In genomic region chr14:96204151-96205058, GRCh38 we compare ENCODE assay signal across 8 cellular contexts. TPM values are rescaled to one million over a fixed set of nuclear protein-coding genes. Genes with fewer than 3 reads are reported as not detected.
DNase-seq lines count a peak whose midpoint lies in the region; ATAC-seq and TF ChIP-seq lines count a peak whose summit lies in the region.

Gene BDKRB2, plus strand, starts transcription at chr14:96204839. Its CDS starts 32,269 bp downstream, at chr14:96237108.

- no peak for ATAC-seq in HG03460 (IDR thresholded peaks at IDR 0.05; ENCODE audit: unreplicated experiment)

- peak within 1 kb of the TSS; percentile 57 for H3K27ac Mint-ChIP-seq in chondrocyte (ENCODE audit: unreplicated experiment)

- H3K4me3 ChIP-seq in BLaER1 treated with 17β-estradiol and CSF1 and Interleukin-3, amounts not matched to agents 10 nM and 100 nM = peak within 1 kb of the TSS in 3 of 10 experiments; percentile 25 to 48 (median 39); a peak in 4 of 20 replicates

- H3K4me1 Mint-ChIP-seq in chondrocyte (ENCODE audit: low read depth) = peaks cover 14% of the 10 kb centered on the region

- H3K27me3 ChIP-seq in BLaER1 treated with 17β-estradiol and CSF1 and Interleukin-3, amounts not matched to agents 10 nM and 100 nM = no peaks in the 10 kb centered on the region; a peak in 1 of 22 replicates

- H3K36me3 Mint-ChIP-seq in chondrocyte (ENCODE audit: low read depth) = no peaks in the 10 kb centered on the region

- H4K20me1 ChIP-seq in BLaER1 treated with 17β-estradiol and CSF1 and Interleukin-3, amounts not matched to agents 10 nM and 100 nM = peaks cover 0 to 6% (median 0%) of the 10 kb centered on the region in 11 experiments; a peak in 1 of 22 replicates

- no peaks in the 10 kb centered on the region for H3K9me3 ChIP-seq in BLaER1 treated with 17β-estradiol and CSF1 and Interleukin-3, amounts not matched to agents 10 nM and 100 nM (replicated peaks in 1 of 11)

- peaks cover 16% of the 10 kb centered on the region for H3K27me3 Mint-ChIP-seq in chondrocyte (ENCODE audit: low read depth)

- peak within 1 kb of the TSS; percentile 72 to 93 (median 80) for H3K4me2 ChIP-seq in BLaER1 treated with 17β-estradiol and CSF1 and Interleukin-3, amounts not matched to agents 10 nM and 100 nM

- peak within 1 kb of the TSS in 5 of 11 experiments; percentile 5 to 39 (median 23); a peak in 8 of 22 replicates for H3K27ac ChIP-seq in BLaER1 treated with 17β-estradiol and CSF1 and Interleukin-3, amounts not matched to agents 10 nM and 100 nM

- peak within 1 kb of the TSS; percentile 70 for H3K4me3 Mint-ChIP-seq in chondrocyte (ENCODE audit: unreplicated experiment)

- DNase-seq in HS-5 (ENCODE audit: low read depth) (peak; percentile 19), NOMO-1 treated with dmso at 0.1 percent for 144 hours (lab: John Stamatoyannopoulos, UW; ENCODE audit: unreplicated experiment) (peak; percentile 53), chondrocyte (ENCODE audit: low spot score) (no peak), kidney glomerular epithelial cell (lab: John Stamatoyannopoulos, UW) (peak; percentile 79), GDM1 (lab: John Stamatoyannopoulos, UW) (no peak)
- DNase-seq in stimulated activated CD4-positive, alpha-beta T cell treated with anti-CD3 and anti-CD28 coated beads, Interleukin-15, amount 100 ng/mL, for 24 hours = peak; percentile 41

- TF ChIP-seq CTCF in chondrocyte (IDR thresholded peaks at IDR 0.05) = no peak

- no peaks in the 10 kb centered on the region for H3K36me3 ChIP-seq in BLaER1 treated with 17β-estradiol and CSF1 and Interleukin-3, amounts not matched to agents 10 nM and 100 nM

- peaks cover 23 to 30% (median 27%) of the 10 kb centered on the region in 10 experiments for H3K4me1 ChIP-seq in BLaER1 treated with 17β-estradiol and CSF1 and Interleukin-3, amounts not matched to agents 10 nM and 100 nM

- H3K9me3 Mint-ChIP-seq in chondrocyte (ENCODE audit: low read depth) = no peaks in the 10 kb centered on the region

- H3K9ac ChIP-seq in BLaER1 treated with 17β-estradiol and CSF1 and Interleukin-3, amounts not matched to agents 10 nM and 100 nM = peak within 1 kb of the TSS in 8 of 11 experiments; percentile 2 to 50 (median 39); a peak in 8 of 22 replicates

RNA-seq across cellular contexts. Expression of gene BDKRB2, which starts in this region (rescaled TPM):
- total RNA-seq in chondrocyte = 0.21 to 0.29 TPM (median 0.27 TPM) in 3 replicates

Comparison
In these comparisons a context has a peak if more than half of its experiments do, and no peak if none do; other contexts are left out.
1. DNase-seq: peak in HS-5 (single experiment), NOMO-1 treated with dmso at 0.1 percent for 144 hours (single experiment), kidney glomerular epithelial cell (single experiment) and stimulated activated CD4-positive, alpha-beta T cell treated with anti-CD3 and anti-CD28 coated beads, Interleukin-15, amount 100 ng/mL, for 24 hours (single experiment); none in chondrocyte (single experiment) and GDM1 (single experiment).